ENCODE assay signal across 32 cellular contexts in genomic region chr3:188739547-188739946, GRCh38.
"Had no signal": no experiment of that assay in that cellular context is flagged by ENCODE, and none has a peak within 500 bp of the region (broad histone marks: within the 10 kb centered on the region; RNA-seq: fewer than 3 reads in every experiment).

No MANE protein-coding gene starts in this region.

- DNase-seq: activated B cell treated with CpG ODN at 0.5 μM for 24 hours; activated CD4-positive, alpha-beta T cell treated with anti-CD3 and anti-CD28 coated beads for 48 hours; activated CD4-positive, alpha-beta T cell treated with anti-CD3 and anti-CD28 coated beads, Interleukin-2, amount 50 U/mL, for 1 hour; activated CD4-positive, alpha-beta T cell treated with anti-CD3 and anti-CD28 coated beads, Interleukin-2, amount 50 U/mL, for 48 hours; activated CD8-positive, alpha-beta memory T cell treated with anti-CD3 and anti-CD28 coated beads, Interleukin-2, amount 10 ng/mL, durations not matched to agents 7 days and 5 days; activated CD8-positive, alpha-beta memory T cell treated with anti-CD3 and anti-CD28 coated beads, Interleukin-2, amount 50 U/mL, for 4 hours; activated CD8-positive, alpha-beta T cell treated with anti-CD3 and anti-CD28 coated beads, Interleukin-2, amount 10 ng/mL, durations not matched to agents 7 days and 5 days; activated gamma-delta T cell; activated naive CD4-positive, alpha-beta T cell; activated naive CD4-positive, alpha-beta T cell treated with anti-CD3 and anti-CD28 coated beads, Interleukin-2, amount 10 ng/mL, durations not matched to agents 7 days and 5 days; activated naive CD8-positive, alpha-beta T cell treated with anti-CD3 and anti-CD28 coated beads, Interleukin-2, amount 10 ng/mL, durations not matched to agents 7 days and 5 days; activated T-cell treated with anti-CD3 and anti-CD28 coated beads, Interleukin-2, amount 50 U/mL, for 1 hour; activated T-cell treated with anti-CD3 and anti-CD28 coated beads, Interleukin-2, amount 50 U/mL, for 72 hours; amniotic stem cell; anterior cingulate cortex; brain microvascular endothelial cell; caudate nucleus; cortex of kidney; dermis blood vessel endothelial cell; effector CD4-positive, alpha-beta T cell; effector memory CD8-positive, alpha-beta T cell; esophagus squamous epithelium; foreskin melanocyte; T-helper 1 cell; T-helper 17 cell; T1000; WERI-Rb-1 had no signal

- H3K4me3 Mint-ChIP-seq: activated B cell treated with CpG ODN at 0.5 μM for 24 hours; activated CD8-positive, alpha-beta memory T cell treated with anti-CD3 and anti-CD28 coated beads, Interleukin-2, amount 10 ng/mL, durations not matched to agents 7 days and 5 days; activated CD8-positive, alpha-beta T cell treated with anti-CD3 and anti-CD28 coated beads, Interleukin-2, amount 10 ng/mL, durations not matched to agents 7 days and 5 days; activated naive CD4-positive, alpha-beta T cell treated with anti-CD3 and anti-CD28 coated beads, Interleukin-2, amount 10 ng/mL, durations not matched to agents 7 days and 5 days; activated naive CD8-positive, alpha-beta T cell treated with anti-CD3 and anti-CD28 coated beads, Interleukin-2, amount 10 ng/mL, durations not matched to agents 7 days and 5 days; activated T-cell treated with anti-CD3 and anti-CD28 coated beads, Interleukin-2, amount 50 U/mL, for 72 hours; effector memory CD8-positive, alpha-beta T cell; T-helper 17 cell; T-helper 2 cell treated with Interferon-gamma antibody and Interleukin-4, amounts not matched to agents 5 μg/mL and 100 μg/mL, for 36 hours had no signal

- H3K4me1 Mint-ChIP-seq: activated B cell treated with CpG ODN at 0.5 μM for 24 hours; activated CD8-positive, alpha-beta memory T cell treated with anti-CD3 and anti-CD28 coated beads, Interleukin-2, amount 10 ng/mL, durations not matched to agents 7 days and 5 days; activated naive CD4-positive, alpha-beta T cell treated with anti-CD3 and anti-CD28 coated beads, Interleukin-2, amount 10 ng/mL, durations not matched to agents 7 days and 5 days; activated naive CD8-positive, alpha-beta T cell treated with anti-CD3 and anti-CD28 coated beads, Interleukin-2, amount 10 ng/mL, durations not matched to agents 7 days and 5 days had no signal

- H3K27ac Mint-ChIP-seq: activated B cell treated with CpG ODN at 0.5 μM for 24 hours; activated CD8-positive, alpha-beta memory T cell treated with anti-CD3 and anti-CD28 coated beads, Interleukin-2, amount 10 ng/mL, durations not matched to agents 7 days and 5 days; activated CD8-positive, alpha-beta T cell treated with anti-CD3 and anti-CD28 coated beads, Interleukin-2, amount 10 ng/mL, durations not matched to agents 7 days and 5 days; activated naive CD4-positive, alpha-beta T cell treated with anti-CD3 and anti-CD28 coated beads, Interleukin-2, amount 10 ng/mL, durations not matched to agents 7 days and 5 days; activated naive CD4-positive, alpha-beta T cell treated with anti-CD3 and anti-CD28 coated beads, Interleukin-2, amount 50 U/mL, for 72 hours; activated naive CD8-positive, alpha-beta T cell treated with anti-CD3 and anti-CD28 coated beads, Interleukin-2, amount 10 ng/mL, durations not matched to agents 7 days and 5 days; activated T-cell treated with anti-CD3 and anti-CD28 coated beads, Interleukin-2, amount 50 U/mL, for 72 hours; effector memory CD8-positive, alpha-beta T cell; T-helper 17 cell; T-helper 2 cell treated with Interferon-gamma antibody and Interleukin-4, amounts not matched to agents 5 μg/mL and 100 μg/mL, for 36 hours had no signal

- H3K27me3 Mint-ChIP-seq: activated B cell treated with CpG ODN at 0.5 μM for 24 hours; activated CD8-positive, alpha-beta memory T cell treated with anti-CD3 and anti-CD28 coated beads, Interleukin-2, amount 10 ng/mL, durations not matched to agents 7 days and 5 days; activated naive CD4-positive, alpha-beta T cell treated with anti-CD3 and anti-CD28 coated beads, Interleukin-2, amount 10 ng/mL, durations not matched to agents 7 days and 5 days; effector memory CD8-positive, alpha-beta T cell; T-helper 17 cell had no signal

- H3K9me3 ChIP-seq: esophagus squamous epithelium, gastroesophageal sphincter had no signal

- H3K4me3 ChIP-seq: esophagus squamous epithelium, gastroesophageal sphincter had no signal

- H3K9me3 Mint-ChIP-seq: activated B cell treated with CpG ODN at 0.5 μM for 24 hours; activated naive CD4-positive, alpha-beta T cell treated with anti-CD3 and anti-CD28 coated beads, Interleukin-2, amount 10 ng/mL, durations not matched to agents 7 days and 5 days; activated naive CD4-positive, alpha-beta T cell treated with anti-CD3 and anti-CD28 coated beads, Interleukin-2, amount 50 U/mL, for 72 hours; activated naive CD8-positive, alpha-beta T cell treated with anti-CD3 and anti-CD28 coated beads, Interleukin-2, amount 10 ng/mL, durations not matched to agents 7 days and 5 days; activated T-cell treated with anti-CD3 and anti-CD28 coated beads, Interleukin-2, amount 50 U/mL, for 72 hours; effector memory CD8-positive, alpha-beta T cell; T-helper 2 cell treated with Interferon-gamma antibody and Interleukin-4, amounts not matched to agents 5 μg/mL and 100 μg/mL, for 36 hours had no signal

- H3K36me3 ChIP-seq: brain microvascular endothelial cell, esophagus squamous epithelium, gastroesophageal sphincter, WERI-Rb-1 had no signal

- H3K27me3 ChIP-seq: brain microvascular endothelial cell, esophagus squamous epithelium, gastroesophageal sphincter had no signal

- ATAC-seq: activated CD4-positive, CD25-positive, alpha-beta regulatory T cell treated with anti-CD3 and anti-CD28 coated beads, Interleukin-2, amount 50 U/mL, for 24 hours; activated CD8-positive, alpha-beta memory T cell treated with anti-CD3 and anti-CD28 coated beads, Interleukin-2, amount 10 ng/mL, durations not matched to agents 7 days and 5 days; activated CD8-positive, alpha-beta T cell treated with anti-CD3 and anti-CD28 coated beads, Interleukin-2, amount 10 ng/mL, durations not matched to agents 7 days and 5 days; activated naive CD4-positive, alpha-beta T cell treated with anti-CD3 and anti-CD28 coated beads, Interleukin-2, amount 50 U/mL, for 72 hours; activated T-cell treated with anti-CD3 and anti-CD28 coated beads, Interleukin-2, amount 50 U/mL, for 72 hours; effector memory CD8-positive, alpha-beta T cell; gastroesophageal sphincter; T-helper 17 cell had no signal

- H3K36me3 Mint-ChIP-seq: activated CD8-positive, alpha-beta memory T cell treated with anti-CD3 and anti-CD28 coated beads, Interleukin-2, amount 10 ng/mL, durations not matched to agents 7 days and 5 days; activated naive CD4-positive, alpha-beta T cell treated with anti-CD3 and anti-CD28 coated beads, Interleukin-2, amount 10 ng/mL, durations not matched to agents 7 days and 5 days; activated naive CD4-positive, alpha-beta T cell treated with anti-CD3 and anti-CD28 coated beads, Interleukin-2, amount 50 U/mL, for 72 hours had no signal

- H3K27ac ChIP-seq: brain microvascular endothelial cell, epithelial cell of prostate, esophagus squamous epithelium, gastroesophageal sphincter, WERI-Rb-1 had no signal
